ENCODE assay signal across 7 cellular contexts in genomic region chr2:241315183-241315878, GRCh38. TPM values are rescaled to one million over a fixed set of nuclear protein-coding genes. Genes with fewer than 3 reads are reported as not detected.
DNase-seq lines count a peak whose midpoint lies in the region; ATAC-seq and TF ChIP-seq lines count a peak whose summit lies in the region.

TSS of gene HDLBP (minus strand) at chr2:241315672. CDS start at chr2:241266869, 48,803 bp downstream.

- no peaks in the 10 kb centered on the region for H3K27me3 ChIP-seq in hepatocyte

- DNase-seq in NCI-H2029 (lab: John Stamatoyannopoulos, UW): peak; percentile 98
- DNase-seq in T-helper 22 cell (ENCODE audit: low read depth): peak; percentile 100
- peak; percentile 96 for DNase-seq in astrocyte of the cerebellum (ENCODE audit: low read depth)
- peak; percentile 100 for DNase-seq in hepatocyte (ENCODE audit: low spot score)
- DNase-seq in retina: peak; percentile 100

- peak within 1 kb of the TSS; percentile 81 for H3K4me3 ChIP-seq in astrocyte of the cerebellum (ENCODE audit: low read depth, low read length)
- H3K4me3 ChIP-seq in hepatocyte: peak within 1 kb of the TSS; percentile 87

- WGBS in hepatocyte (ENCODE audit: low lambda C conversion rate, missing lambda C conversion rate): 1% methylated on average over 52 of the region's 64 CpGs

- peak within 1 kb of the TSS; percentile 99 for H3K27ac ChIP-seq in hepatocyte

- peak within 1 kb of the TSS; percentile 48 for H2AFZ ChIP-seq in hepatocyte

- H4K20me1 ChIP-seq in hepatocyte (ENCODE audit: insufficient read depth, poor library complexity, severe bottlenecking): peaks cover 54% of the 10 kb centered on the region

- H3K79me2 ChIP-seq in hepatocyte: peaks cover 89% of the 10 kb centered on the region

- peaks cover 39% of the 10 kb centered on the region for H3K4me1 ChIP-seq in hepatocyte (ENCODE audit: insufficient read depth)

- in situ Hi-C loops in astrocyte of the cerebellum (cut with HindIII; ENCODE audit: low sequenced_read_pairs): no loop called here

- peak; percentile 59 for ATAC-seq in GM18505 (IDR thresholded peaks at IDR 0.05; ENCODE audit: unreplicated experiment)
- ATAC-seq in HG02981 (IDR thresholded peaks at IDR 0.05; ENCODE audit: unreplicated experiment): peak; percentile 68

- no peaks in the 10 kb centered on the region for H3K9me3 ChIP-seq in hepatocyte (ENCODE audit: low read depth)

- TF ChIP-seq POLR2A in GM18505 (IDR thresholded peaks at IDR 0.05; ENCODE audit: borderline replicate concordance, extremely low read depth, insufficient read depth, insufficient read length): peak; percentile 78

- no peaks in the 10 kb centered on the region for H3K9me2 ChIP-seq in hepatocyte (replicated peaks; ENCODE audit: insufficient read depth)

- H3K36me3 ChIP-seq in hepatocyte (replicated peaks; ENCODE audit: insufficient read depth, low read depth): no peaks in the 10 kb centered on the region

- no peak for TF ChIP-seq CTCF in astrocyte of the cerebellum (IDR thresholded peaks at IDR 0.05; ENCODE audit: low read depth, low read length, missing control alignments)
- TF ChIP-seq CTCF in hepatocyte (IDR thresholded peaks at IDR 0.05; ENCODE audit: poor library complexity): peak; percentile 61

- peak within 1 kb of the TSS; percentile 92 for H3K4me2 ChIP-seq in hepatocyte

RNA-seq across cellular contexts. Expression of gene HDLBP, which starts in this region (rescaled TPM):
- total RNA-seq in hepatocyte: 393 and 437 TPM in 2 replicates
- 389 and 394 TPM in 2 replicates for polyA plus RNA-seq in hepatocyte

Comparison
In these comparisons a context has a peak if more than half of its experiments do, and no peak if none do; other contexts are left out.
1. Peak in every context shown above with its lines: DNase-seq, ATAC-seq, H3K4me3 ChIP-seq and H3K27ac ChIP-seq.